17 cellular contexts compared by ENCODE assay signal in the genomic region with DNA sequence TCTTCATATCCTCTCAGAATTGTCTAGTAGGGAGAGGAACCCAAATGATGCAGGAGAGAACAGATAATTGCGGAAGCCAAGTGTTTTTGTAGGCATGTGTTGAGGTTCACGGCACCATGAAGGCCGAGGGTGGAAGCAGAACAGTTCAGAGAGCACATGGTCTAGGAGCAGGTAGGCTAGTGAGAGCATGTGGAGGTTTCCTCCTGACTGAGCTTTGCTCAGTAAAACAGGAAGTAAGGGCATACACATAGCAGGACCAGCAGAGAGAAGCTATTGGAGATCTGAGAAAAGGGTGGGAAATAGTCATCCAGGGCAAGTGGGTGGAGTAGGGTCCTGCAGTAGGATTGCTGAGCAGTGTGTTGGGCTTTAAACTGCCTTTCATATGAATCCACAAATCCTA.
"Had no signal": no experiment of that assay in that cellular context is flagged by ENCODE, and none has a peak within 500 bp of the region (broad histone marks: within the 10 kb centered on the region; RNA-seq: fewer than 3 reads in every experiment).

No MANE protein-coding gene starts in this region.

- ATAC-seq: activated CD4-positive, alpha-beta T cell treated with anti-CD3 and anti-CD28 coated beads for 36 hours; activated CD8-positive, alpha-beta memory T cell treated with anti-CD3 and anti-CD28 coated beads, Interleukin-2, amount 10 ng/mL, durations not matched to agents 7 days and 5 days; activated naive CD8-positive, alpha-beta T cell treated with anti-CD3 and anti-CD28 coated beads, Interleukin-2, amount 50 U/mL, for 24 hours; left lobe of liver; pancreas had no signal

- H3K36me3 Mint-ChIP-seq: activated CD4-positive, alpha-beta memory T cell treated with anti-CD3 and anti-CD28 coated beads for 36 hours; activated CD8-positive, alpha-beta memory T cell treated with anti-CD3 and anti-CD28 coated beads, Interleukin-2, amount 10 ng/mL, durations not matched to agents 7 days and 5 days; neural progenitor cell had no signal

- DNase-seq: activated CD4-positive, alpha-beta memory T cell treated with anti-CD3 and anti-CD28 coated beads for 36 hours; activated CD4-positive, alpha-beta T cell treated with anti-CD3 and anti-CD28 coated beads for 36 hours; activated naive CD4-positive, alpha-beta T cell treated with anti-CD3 and anti-CD28 coated beads for 36 hours; activated naive CD8-positive, alpha-beta T cell treated with anti-CD3 and anti-CD28 coated beads, Interleukin-2, amount 50 U/mL, for 24 hours; activated T-cell treated with anti-CD3 and anti-CD28 coated beads, Interleukin-2, amount 50 U/mL, for 1 hour; aorta; cerebellar nuclear complex; effector memory CD4-positive, alpha-beta T cell; foreskin fibroblast; hippocampal formation; pancreas; sigmoid colon; spleen had no signal

- H3K4me3 Mint-ChIP-seq: activated CD4-positive, alpha-beta memory T cell treated with anti-CD3 and anti-CD28 coated beads for 36 hours; activated CD4-positive, alpha-beta T cell treated with anti-CD3 and anti-CD28 coated beads for 36 hours; activated CD8-positive, alpha-beta memory T cell treated with anti-CD3 and anti-CD28 coated beads, Interleukin-2, amount 10 ng/mL, durations not matched to agents 7 days and 5 days; activated naive CD4-positive, alpha-beta T cell treated with anti-CD3 and anti-CD28 coated beads for 36 hours; activated naive CD8-positive, alpha-beta T cell treated with anti-CD3 and anti-CD28 coated beads, Interleukin-2, amount 50 U/mL, for 24 hours; neural progenitor cell had no signal

- H3K4me3 ChIP-seq: neural progenitor cell, pancreas, sigmoid colon, spleen had no signal

- H3K9me3 Mint-ChIP-seq: activated CD4-positive, alpha-beta memory T cell treated with anti-CD3 and anti-CD28 coated beads for 36 hours; activated naive CD4-positive, alpha-beta T cell treated with anti-CD3 and anti-CD28 coated beads for 36 hours; activated naive CD8-positive, alpha-beta T cell treated with anti-CD3 and anti-CD28 coated beads, Interleukin-2, amount 50 U/mL, for 24 hours had no signal

- H3K4me1 Mint-ChIP-seq: activated CD4-positive, alpha-beta T cell treated with anti-CD3 and anti-CD28 coated beads for 36 hours; activated naive CD8-positive, alpha-beta T cell treated with anti-CD3 and anti-CD28 coated beads, Interleukin-2, amount 50 U/mL, for 24 hours; neural progenitor cell had no signal

- H3K27me3 Mint-ChIP-seq: activated CD4-positive, alpha-beta memory T cell treated with anti-CD3 and anti-CD28 coated beads for 36 hours; activated CD4-positive, alpha-beta T cell treated with anti-CD3 and anti-CD28 coated beads for 36 hours; activated CD8-positive, alpha-beta memory T cell treated with anti-CD3 and anti-CD28 coated beads, Interleukin-2, amount 10 ng/mL, durations not matched to agents 7 days and 5 days; activated naive CD8-positive, alpha-beta T cell treated with anti-CD3 and anti-CD28 coated beads, Interleukin-2, amount 50 U/mL, for 24 hours had no signal

- H3K27ac Mint-ChIP-seq: activated CD4-positive, alpha-beta memory T cell treated with anti-CD3 and anti-CD28 coated beads for 36 hours; activated CD4-positive, alpha-beta T cell treated with anti-CD3 and anti-CD28 coated beads for 36 hours; activated naive CD4-positive, alpha-beta T cell treated with anti-CD3 and anti-CD28 coated beads for 36 hours; activated T-helper 2 cell treated with anti-CD3 and anti-CD28 coated beads, Interferon-gamma antibody, Interleukin-2, Interleukin-4, amounts not matched to agents 10 μg/mL and 5 μg/mL and 100 μg/mL, durations not matched to agents 14 hours and 24 hours and 36 hours; neural progenitor cell had no signal
